Comparison of ENCODE assay signal across 1 cellular context in genomic region chr7:77359599-77359998, GRCh38.
TF ChIP-seq lines count a peak whose summit lies in the region.

No MANE protein-coding gene starts in this region.

TF ChIP-seq in HepG2, 621 proteins besides CTCF, POLR2A, EP300 and RAD21:
- TF ChIP-seq RERE (CRISPR knock-in tag; IDR thresholded peaks at IDR 0.05; ENCODE audit: low read depth) (no peak), PRPF4 (IDR thresholded peaks at IDR 0.05; ENCODE audit: low read depth, low read length, poor library complexity, severe bottlenecking) (peak; percentile 33), RORA (CRISPR knock-in tag; IDR thresholded peaks at IDR 0.05) (no peak), ZNF431 (CRISPR knock-in tag; IDR thresholded peaks at IDR 0.05; ENCODE audit: borderline replicate concordance, low read depth) (no peak), PHB2 (IDR thresholded peaks at IDR 0.05; ENCODE audit: partially characterized antibody) (no peak), ZNF224 (CRISPR knock-in tag; IDR thresholded peaks at IDR 0.05) (no peak), POLR2G (IDR thresholded peaks at IDR 0.05; ENCODE audit: low read depth, low read length) (peak; percentile 36; the same call in 1 of the 2 replicates), RXRA (CRISPR knock-in tag; IDR thresholded peaks at IDR 0.05) (no peak), SRSF9 (IDR thresholded peaks at IDR 0.05; ENCODE audit: borderline replicate concordance, insufficient read depth, low read depth, low read length, poor library complexity, severe bottlenecking) (no peak), ZBTB40 (IDR thresholded peaks at IDR 0.05) (no peak), ZBTB40 (CRISPR knock-in tag; IDR thresholded peaks at IDR 0.05) (no peak), PAF1 (CRISPR knock-in tag; IDR thresholded peaks at IDR 0.05) (no peak), IKZF5 (CRISPR knock-in tag; IDR thresholded peaks at IDR 0.05) (no peak), SNRNP70 (IDR thresholded peaks at IDR 0.05; ENCODE audit: low read depth, low read length) (no peak), TBX3 (IDR thresholded peaks at IDR 0.05; ENCODE audit: borderline replicate concordance) (no peak), ZNF136 (CRISPR knock-in tag; IDR thresholded peaks at IDR 0.05; ENCODE audit: low read depth) (no peak), ZC3H4 (CRISPR knock-in tag; IDR thresholded peaks at IDR 0.05; ENCODE audit: borderline replicate concordance) (no peak), TCF7 (IDR thresholded peaks at IDR 0.05; ENCODE audit: low read depth) (no peak), ZNF280D (CRISPR knock-in tag; IDR thresholded peaks at IDR 0.05) (no peak), RBFOX2 (IDR thresholded peaks at IDR 0.05; ENCODE audit: low read depth, low read length) (peak; percentile 70), IKZF4 (CRISPR knock-in tag; IDR thresholded peaks at IDR 0.05; ENCODE audit: borderline replicate concordance, low read depth, not compliant biosample characterization) (no peak)
